Comparison of ENCODE assay signal across 15 cellular contexts in genomic region chr3:185661772-185662171, GRCh38.
"Had no signal": no experiment of that assay in that cellular context is flagged by ENCODE, and none has a peak within 500 bp of the region (broad histone marks: within the 10 kb centered on the region; RNA-seq: fewer than 3 reads in every experiment).

No MANE protein-coding gene starts in this region.

- H3K4me3 ChIP-seq: colonic mucosa, tibial nerve had no signal

- H3K9ac ChIP-seq: parathyroid adenoma had no signal

- H3K4me3 Mint-ChIP-seq: activated T-helper 17 cell treated with anti-CD3 and anti-CD28 coated beads, Interleukin-2, amount 50 U/mL, for 72 hours had no signal

- FAIRE-seq: endothelial cell of umbilical vein had no signal

- ATAC-seq: activated T-helper 17 cell treated with anti-CD3 and anti-CD28 coated beads, Interleukin-2, amount 50 U/mL, for 72 hours; foreskin keratinocyte; SK-N-SH treated with all-trans-retinoic acid at 6 μM for 48 hours had no signal

- H2AFZ ChIP-seq: parathyroid adenoma had no signal

- H3K27ac ChIP-seq: colonic mucosa, foreskin keratinocyte, parathyroid adenoma had no signal

- H3K9me3 Mint-ChIP-seq: activated T-helper 17 cell treated with anti-CD3 and anti-CD28 coated beads, Interleukin-2, amount 50 U/mL, for 72 hours had no signal

- H3K9me3 ChIP-seq: colonic mucosa had no signal

- DNase-seq: activated CD4-positive, CD25-positive, alpha-beta regulatory T cell treated with anti-CD3 and anti-CD28 coated beads, Interleukin-2, amount 50 U/mL, for 72 hours; activated naive CD4-positive, alpha-beta T cell treated with Interleukin-2 at 50 U/mL for 16 hours; colonic mucosa; foreskin keratinocyte; stimulated activated CD4-positive, alpha-beta T cell treated with anti-CD3 and anti-CD28 coated beads, Interleukin-15, amount 100 ng/mL, for 24 hours; stimulated activated CD4-positive, alpha-beta T cell treated with anti-CD3 and anti-CD28 coated beads, Interleukin-4, amount 100 ng/mL, for 1 hour; stimulated activated naive CD4-positive, alpha-beta T cell treated with Interleukin-2 at 50 U/mL for 16 hours; substantia nigra; T-helper 1 cell; T1000 had no signal

- H3K79me2 ChIP-seq: parathyroid adenoma had no signal

- H3K27ac Mint-ChIP-seq: activated T-helper 17 cell treated with anti-CD3 and anti-CD28 coated beads, Interleukin-2, amount 50 U/mL, for 72 hours had no signal

- H3K4me1 ChIP-seq: colonic mucosa had no signal

- H3K36me3 ChIP-seq: colonic mucosa had no signal

- H3K27me3 ChIP-seq: colonic mucosa, foreskin keratinocyte, tibial nerve had no signal

- H3K4me1 Mint-ChIP-seq: activated T-helper 17 cell treated with anti-CD3 and anti-CD28 coated beads, Interleukin-2, amount 50 U/mL, for 72 hours had no signal
